In genomic region chr4:171378323-171378722, GRCh38 we compare ENCODE assay signal across 17 cellular contexts.
A peak's percentile ranks its signal among the peaks of the same experiment; 100 is the strongest.
DNase-seq lines count a peak whose midpoint lies in the region; ATAC-seq and TF ChIP-seq lines count a peak whose summit lies in the region.
"Had no signal": no experiment of that assay in that cellular context is flagged by ENCODE, and none has a peak within 500 bp of the region (broad histone marks: within the 10 kb centered on the region; RNA-seq: fewer than 3 reads in every experiment).

No MANE protein-coding gene starts in this region.

- no peaks in the 10 kb centered on the region for H3F3A ChIP-seq in GM23248 (ENCODE audit: insufficient read depth)

- H3K9ac ChIP-seq in adipocyte (ENCODE audit: low read length) (no peak overlapping the region), GM23248 (no peak overlapping the region)

- H3K4me2 ChIP-seq in GM23248 (ENCODE audit: unreplicated experiment) = no peak overlapping the region

- no peaks in the 10 kb centered on the region for H4K20me1 ChIP-seq in GM23248 (ENCODE audit: insufficient read depth)

- H3K4me3 ChIP-seq in adipocyte (ENCODE audit: low read length) (no peak overlapping the region), thoracic aorta (peak overlapping the region; percentile 41), GM23248 (no peak overlapping the region)

- H3K27me3 ChIP-seq in adipocyte (replicated peaks; ENCODE audit: control insufficient read depth, insufficient read depth, low read length) (no peaks in the 10 kb centered on the region), thoracic aorta (replicated peaks; ENCODE audit: insufficient read depth) (no peaks in the 10 kb centered on the region), GM23248 (replicated peaks; ENCODE audit: insufficient read depth) (no peaks in the 10 kb centered on the region)

- DNase-seq in HT1080 (ENCODE audit: low read depth) (peak; percentile 63), adipocyte (ENCODE audit: low read depth) (peak; percentile 8), glomerular visceral epithelial cell (ENCODE audit: extremely low spot score) (peak; percentile 26), thoracic aorta (ENCODE audit: low spot score) (no peak), GM23248 (no peak), GM13976 (ENCODE audit: low spot score) (no peak)
- DNase-seq: Caco-2, GOT3, KG1, MM.1S, NCI-H1105, NCI-H1694, NCI-H2107, NCI-H226, NCI-H524 treated with DMSO at 0.1 percent for 48 hours had no signal

- H3K9me2 ChIP-seq in GM23248 (ENCODE audit: insufficient read depth) = peaks cover 4% of the 10 kb centered on the region; the same call in 1 of the 2 replicates

- H3K9me3 ChIP-seq in adipocyte (ENCODE audit: control insufficient read depth, low read length) (no peaks in the 10 kb centered on the region), thoracic aorta (no peaks in the 10 kb centered on the region), GM23248 (ENCODE audit: low read depth) (no peaks in the 10 kb centered on the region)
- H3K9me3 ChIP-seq: Caco-2 had no signal

- no peak for ATAC-seq in thoracic aorta (ENCODE audit: insufficient number of reproducible peaks, low FRiP score, low read depth)
- no peak for ATAC-seq in GM18907 (IDR thresholded peaks at IDR 0.05; ENCODE audit: unreplicated experiment)
- ATAC-seq: HepG2 had no signal

- no peaks in the 10 kb centered on the region for H3K79me2 ChIP-seq in GM23248 (ENCODE audit: insufficient read depth)

- H3K4me1 ChIP-seq in adipocyte (ENCODE audit: control insufficient read depth, insufficient read depth, low read length) (no peaks in the 10 kb centered on the region), thoracic aorta (ENCODE audit: control insufficient read depth in 1 of 2, low read depth in 2 of 2) (peaks cover 4 to 16% of the 10 kb centered on the region in 2 donors), GM23248 (ENCODE audit: insufficient read depth) (no peaks in the 10 kb centered on the region)

- in situ Hi-C loops in GM23248 (cut with MboI) (no loop called here), GM13976 (cut with MboI; ENCODE audit: low sequenced_read_pairs, unreplicated experiment) (no loop called here)

- H3K27ac ChIP-seq in thoracic aorta (no peak overlapping the region), GM23248 (no peak overlapping the region)

- TF ChIP-seq CTCF in thoracic aorta (IDR thresholded peaks at IDR 0.05) (no peak), GM13976 (IDR thresholded peaks at IDR 0.05; ENCODE audit: borderline replicate concordance, control extremely low read depth, extremely low read depth, insufficient read depth, missing control alignments) (no peak)

- no peak overlapping the region for H2AFZ ChIP-seq in GM23248

- H3K36me3 ChIP-seq in adipocyte (ENCODE audit: control insufficient read depth, insufficient read depth, low read length, severe bottlenecking) (no peaks in the 10 kb centered on the region), thoracic aorta (no peaks in the 10 kb centered on the region), GM23248 (ENCODE audit: low read depth) (no peaks in the 10 kb centered on the region)

Comparison
In these comparisons a context has a peak if more than half of its experiments do, and no peak if none do; other contexts are left out.
1. DNase-seq: peak in HT1080 (single experiment), adipocyte (single experiment) and glomerular visceral epithelial cell (single experiment); none in thoracic aorta (single experiment), GM23248 (single experiment) and GM13976 (single experiment).